ENCODE assay signal across 15 cellular contexts in the genomic region with DNA sequence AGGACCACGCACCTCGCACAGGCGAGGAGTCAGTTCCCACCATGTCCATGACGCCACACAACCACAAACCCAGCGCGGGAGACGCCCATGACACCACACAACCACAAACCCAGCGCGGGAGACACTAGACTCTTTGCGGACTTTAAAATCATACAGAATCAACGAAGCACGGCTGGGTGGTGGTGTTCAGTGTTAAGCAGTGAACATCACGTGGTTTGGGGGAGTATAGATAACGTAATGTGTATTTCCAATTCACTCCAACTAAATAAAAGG. TPM values are rescaled to one million over a fixed set of nuclear protein-coding genes. Genes with fewer than 3 reads are reported as not detected.
DNase-seq lines count a peak whose midpoint lies in the region; ATAC-seq and TF ChIP-seq lines count a peak whose summit lies in the region.
"Had no signal": no experiment of that assay in that cellular context is flagged by ENCODE, and none has a peak within 500 bp of the region (broad histone marks: within the 10 kb centered on the region; RNA-seq: fewer than 3 reads in every experiment).

No MANE protein-coding gene starts in this region.

- H3K27ac ChIP-seq in vagina, result no peak overlapping the region
- H3K27ac ChIP-seq in lower lobe of right lung, result no peak overlapping the region
- H3K27ac ChIP-seq: right lobe of liver had no signal

- H3K36me3 ChIP-seq in vagina, result peaks cover 0 to 67% of the 10 kb centered on the region in 2 donors
- peaks cover 100% of the 10 kb centered on the region for H3K36me3 ChIP-seq in lower lobe of right lung

- peak overlapping the region; percentile 83 for H3K27ac Mint-ChIP-seq in activated naive CD4-positive, alpha-beta T cell treated with anti-CD3 and anti-CD28 coated beads, Interleukin-2, amount 10 ng/mL, durations not matched to agents 7 days and 5 days
- peak overlapping the region; percentile 63 for H3K27ac Mint-ChIP-seq in stimulated activated effector memory CD8-positive, alpha-beta T cell treated with anti-CD3 and anti-CD28 coated beads, Interleukin-12 subunit alpha, Interleukin-12 subunit beta, amount 100 ng/mL, for 72 hours
- no peak overlapping the region for H3K27ac Mint-ChIP-seq in endothelial cell (ENCODE audit: unreplicated experiment)

- H3K4me1 ChIP-seq in vagina (peaks cover 11% of the 10 kb centered on the region), lower lobe of right lung (peaks cover 7% of the 10 kb centered on the region)

- no peak overlapping the region for H3K4me3 ChIP-seq in vagina
- H3K4me3 ChIP-seq in lower lobe of right lung, result no peak overlapping the region
- H3K4me3 ChIP-seq: lung, right lobe of liver had no signal

- DNase-seq in activated naive CD4-positive, alpha-beta T cell treated with anti-CD3 and anti-CD28 coated beads, Interleukin-2, amount 10 ng/mL, durations not matched to agents 7 days and 5 days, result no peak
- no peak for DNase-seq in activated naive CD4-positive, alpha-beta T cell treated with anti-CD3 and anti-CD28 coated beads, Interleukin-2, amount 50 U/mL, for 16 hours
- peak; percentile 99 for DNase-seq in OCI-M1 (lab: John Stamatoyannopoulos, UW)
- peak; percentile 19 for DNase-seq in central memory CD4-positive, alpha-beta T cell
- DNase-seq in stimulated activated effector memory CD8-positive, alpha-beta T cell treated with anti-CD3 and anti-CD28 coated beads, Interleukin-12 subunit alpha, Interleukin-12 subunit beta, amount 100 ng/mL, for 72 hours (ENCODE audit: low spot score in 2 of 2), result no peak
- no peak for DNase-seq in endothelial cell (ENCODE audit: low spot score)
- DNase-seq in vagina (ENCODE audit: extremely low spot score in 2 of 2), result no peak
- no peak for DNase-seq in lower lobe of right lung
- DNase-seq: caudate nucleus; GOT3; NCI-H146; stimulated activated CD4-positive, alpha-beta T cell treated with anti-CD3 and anti-CD28 coated beads, Interleukin-2, amount 100 ng/mL, for 48 hours; trophoblast cell had no signal

- intact Hi-C loops in vagina (cut with DNase I), result no loop called here
- intact Hi-C loops in lower lobe of right lung (cut with DNase I), result no loop called here

- TF ChIP-seq CTCF in endothelial cell (IDR thresholded peaks at IDR 0.05; ENCODE audit: unreplicated experiment), result no peak
- TF ChIP-seq CTCF in vagina (IDR thresholded peaks at IDR 0.05), result no peak
- TF ChIP-seq CTCF in lower lobe of right lung (IDR thresholded peaks at IDR 0.05), result no peak

- H3K36me3 Mint-ChIP-seq in activated naive CD4-positive, alpha-beta T cell treated with anti-CD3 and anti-CD28 coated beads, Interleukin-2, amount 10 ng/mL, durations not matched to agents 7 days and 5 days, result peaks cover 67% of the 10 kb centered on the region
- H3K36me3 Mint-ChIP-seq in stimulated activated effector memory CD8-positive, alpha-beta T cell treated with anti-CD3 and anti-CD28 coated beads, Interleukin-12 subunit alpha, Interleukin-12 subunit beta, amount 100 ng/mL, for 72 hours, result peaks cover 100% of the 10 kb centered on the region
- H3K36me3 Mint-ChIP-seq in endothelial cell (ENCODE audit: low read depth, unreplicated experiment), result peaks cover 53% of the 10 kb centered on the region

- no peaks in the 10 kb centered on the region for H3K27me3 Mint-ChIP-seq in activated naive CD4-positive, alpha-beta T cell treated with anti-CD3 and anti-CD28 coated beads, Interleukin-2, amount 10 ng/mL, durations not matched to agents 7 days and 5 days
- H3K27me3 Mint-ChIP-seq in endothelial cell (ENCODE audit: unreplicated experiment), result no peaks in the 10 kb centered on the region

- H3K27me3 ChIP-seq in vagina, result no peaks in the 10 kb centered on the region
- H3K27me3 ChIP-seq in lower lobe of right lung (ENCODE audit: low read depth), result no peaks in the 10 kb centered on the region
- H3K27me3 ChIP-seq: right lobe of liver had no signal

- no peak overlapping the region for H3K4me3 Mint-ChIP-seq in activated naive CD4-positive, alpha-beta T cell treated with anti-CD3 and anti-CD28 coated beads, Interleukin-2, amount 10 ng/mL, durations not matched to agents 7 days and 5 days
- H3K4me3 Mint-ChIP-seq in stimulated activated effector memory CD8-positive, alpha-beta T cell treated with anti-CD3 and anti-CD28 coated beads, Interleukin-12 subunit alpha, Interleukin-12 subunit beta, amount 100 ng/mL, for 72 hours, result no peak overlapping the region
- H3K4me3 Mint-ChIP-seq in endothelial cell (ENCODE audit: unreplicated experiment), result no peak overlapping the region

- CTCF ChIA-PET in activated naive CD4-positive, alpha-beta T cell treated with anti-CD3 and anti-CD28 coated beads, Interleukin-2, amount 10 ng/mL, durations not matched to agents 7 days and 5 days (lab: Charles Lee), result no interaction called here

- peaks cover 45% of the 10 kb centered on the region for H3K4me1 Mint-ChIP-seq in activated naive CD4-positive, alpha-beta T cell treated with anti-CD3 and anti-CD28 coated beads, Interleukin-2, amount 10 ng/mL, durations not matched to agents 7 days and 5 days
- peaks cover 27% of the 10 kb centered on the region for H3K4me1 Mint-ChIP-seq in stimulated activated effector memory CD8-positive, alpha-beta T cell treated with anti-CD3 and anti-CD28 coated beads, Interleukin-12 subunit alpha, Interleukin-12 subunit beta, amount 100 ng/mL, for 72 hours
- no peaks in the 10 kb centered on the region for H3K4me1 Mint-ChIP-seq in endothelial cell (ENCODE audit: unreplicated experiment)

- no peaks in the 10 kb centered on the region for H3K9me3 Mint-ChIP-seq in activated naive CD4-positive, alpha-beta T cell treated with anti-CD3 and anti-CD28 coated beads, Interleukin-2, amount 10 ng/mL, durations not matched to agents 7 days and 5 days
- H3K9me3 Mint-ChIP-seq in stimulated activated effector memory CD8-positive, alpha-beta T cell treated with anti-CD3 and anti-CD28 coated beads, Interleukin-12 subunit alpha, Interleukin-12 subunit beta, amount 100 ng/mL, for 72 hours, result no peaks in the 10 kb centered on the region
- H3K9me3 Mint-ChIP-seq in endothelial cell (ENCODE audit: unreplicated experiment), result no peaks in the 10 kb centered on the region

- peak; percentile 37 for ATAC-seq in stimulated activated effector memory CD8-positive, alpha-beta T cell treated with anti-CD3 and anti-CD28 coated beads, Interleukin-12 subunit alpha, Interleukin-12 subunit beta, amount 100 ng/mL, for 72 hours
- ATAC-seq in lower lobe of right lung, result no peak

- no peak for TF ChIP-seq POLR2A in vagina (IDR thresholded peaks at IDR 0.05)

- H3K9me3 ChIP-seq in vagina (no peaks in the 10 kb centered on the region), lower lobe of right lung (no peaks in the 10 kb centered on the region)
- H3K9me3 ChIP-seq: right lobe of liver had no signal

RNA-seq across cellular contexts. Expression of gene PTTG1IP, which starts 19.2 kb away (rescaled TPM):
- total RNA-seq in endothelial cell (ENCODE audit: unreplicated experiment) (223 TPM), vagina (165 TPM), lower lobe of right lung (209 TPM)

RNA-seq across cellular contexts. Expression of gene SUMO3, which starts 36.5 kb away (rescaled TPM):
- 69.0 TPM for total RNA-seq in endothelial cell (ENCODE audit: unreplicated experiment)
- 70.0 TPM for total RNA-seq in vagina
- 88.2 TPM for total RNA-seq in lower lobe of right lung

RNA-seq across cellular contexts. Expression of gene UBE2G2, which starts 52.7 kb away (rescaled TPM):
- 49.6 TPM for total RNA-seq in endothelial cell (ENCODE audit: unreplicated experiment)
- total RNA-seq in vagina, result 96.5 TPM
- total RNA-seq in lower lobe of right lung, result 76.9 TPM

Comparison
In these comparisons a context has a peak if more than half of its experiments do, and no peak if none do; other contexts are left out.
1. DNase-seq: peak in OCI-M1 (single experiment) and central memory CD4-positive, alpha-beta T cell (single experiment); none in activated naive CD4-positive, alpha-beta T cell treated with anti-CD3 and anti-CD28 coated beads, Interleukin-2, amount 10 ng/mL, durations not matched to agents 7 days and 5 days (single experiment), activated naive CD4-positive, alpha-beta T cell treated with anti-CD3 and anti-CD28 coated beads, Interleukin-2, amount 50 U/mL, for 16 hours (single experiment), stimulated activated effector memory CD8-positive, alpha-beta T cell treated with anti-CD3 and anti-CD28 coated beads, Interleukin-12 subunit alpha, Interleukin-12 subunit beta, amount 100 ng/mL, for 72 hours (0 of 2), endothelial cell (single experiment), vagina (0 of 2) and lower lobe of right lung (single experiment).